Comparison of ENCODE assay signal across 18 cellular contexts in genomic region chr1:101664726-101665125, GRCh38.
DNase-seq lines count a peak whose midpoint lies in the region; ATAC-seq and TF ChIP-seq lines count a peak whose summit lies in the region.
"Had no signal": no experiment of that assay in that cellular context is flagged by ENCODE, and none has a peak within 500 bp of the region (broad histone marks: within the 10 kb centered on the region; RNA-seq: fewer than 3 reads in every experiment).

No MANE protein-coding gene starts in this region.

- intact Hi-C loops in testis (cut with DNase I; ENCODE audit: low total_unique reads): no loop called here
- intact Hi-C loops in stomach (cut with DNase I; ENCODE audit: low total_unique reads): no loop called here

- peak overlapping the region; percentile 17 for H3K27ac Mint-ChIP-seq in activated naive CD4-positive, alpha-beta T cell treated with anti-CD3 and anti-CD28 coated beads, Interleukin-2, amount 10 ng/mL, durations not matched to agents 7 days and 5 days
- H3K27ac Mint-ChIP-seq in activated naive CD4-positive, alpha-beta T cell treated with anti-CD3 and anti-CD28 coated beads, Interleukin-2, amount 50 U/mL, for 72 hours: no peak overlapping the region
- H3K27ac Mint-ChIP-seq in nephron progenitor cell: peak overlapping the region; percentile 11
- H3K27ac Mint-ChIP-seq: B cell; CD4-positive, CD25-positive, alpha-beta regulatory T cell; CD8-positive, alpha-beta memory T cell had no signal

- H3K27ac ChIP-seq in hepatocyte: peak overlapping the region; percentile 86
- H3K27ac ChIP-seq in testis: no peak overlapping the region
- H3K27ac ChIP-seq in stomach: no peak overlapping the region
- H3K27ac ChIP-seq: 22Rv1, BLaER1, C4-2B, GM23248 had no signal

- H3K9me3 ChIP-seq in hepatocyte (ENCODE audit: low read depth) (no peaks in the 10 kb centered on the region), testis (no peaks in the 10 kb centered on the region), stomach (peaks cover 7 to 27% (median 20%) of the 10 kb centered on the region in 4 donors)

- H3K27me3 ChIP-seq in hepatocyte (no peaks in the 10 kb centered on the region), testis (no peaks in the 10 kb centered on the region), stomach (no peaks in the 10 kb centered on the region)
- H3K27me3 ChIP-seq: BLaER1 had no signal

- H3K36me3 ChIP-seq in hepatocyte (replicated peaks; ENCODE audit: insufficient read depth, low read depth) (no peaks in the 10 kb centered on the region), testis (ENCODE audit: low read depth, missing control alignments) (no peaks in the 10 kb centered on the region), stomach (no peaks in the 10 kb centered on the region)
- H3K36me3 ChIP-seq: BLaER1 had no signal

- TF ChIP-seq EP300 in stomach (IDR thresholded peaks at IDR 0.05): no peak

- H2AFZ ChIP-seq in hepatocyte: no peak overlapping the region
- H2AFZ ChIP-seq: GM23248 had no signal

- TF ChIP-seq POLR2A in testis (IDR thresholded peaks at IDR 0.05) (no peak), stomach (IDR thresholded peaks at IDR 0.05) (no peak)

- CTCF ChIA-PET in activated naive CD4-positive, alpha-beta T cell treated with anti-CD3 and anti-CD28 coated beads, Interleukin-2, amount 10 ng/mL, durations not matched to agents 7 days and 5 days (lab: Charles Lee): interaction anchor here (0.9 kb wide), 1 partner anchor 11 kb away, joined by 7 read pairs; no protein-coding TSS in a partner anchor

- no peak for ATAC-seq in activated naive CD4-positive, alpha-beta T cell treated with anti-CD3 and anti-CD28 coated beads, Interleukin-2, amount 50 U/mL, for 72 hours
- ATAC-seq in HG02852 (IDR thresholded peaks at IDR 0.05; ENCODE audit: unreplicated experiment): no peak

- no peaks in the 10 kb centered on the region for H3K27me3 Mint-ChIP-seq in activated naive CD4-positive, alpha-beta T cell treated with anti-CD3 and anti-CD28 coated beads, Interleukin-2, amount 10 ng/mL, durations not matched to agents 7 days and 5 days
- H3K27me3 Mint-ChIP-seq in nephron progenitor cell (ENCODE audit: low read depth, poor library complexity): no peaks in the 10 kb centered on the region
- H3K27me3 Mint-ChIP-seq: B cell; CD4-positive, CD25-positive, alpha-beta regulatory T cell; CD8-positive, alpha-beta memory T cell had no signal

- H3K36me3 Mint-ChIP-seq in activated naive CD4-positive, alpha-beta T cell treated with anti-CD3 and anti-CD28 coated beads, Interleukin-2, amount 10 ng/mL, durations not matched to agents 7 days and 5 days: no peaks in the 10 kb centered on the region
- H3K36me3 Mint-ChIP-seq in activated naive CD4-positive, alpha-beta T cell treated with anti-CD3 and anti-CD28 coated beads, Interleukin-2, amount 50 U/mL, for 72 hours: peaks cover 0 to 7% of the 10 kb centered on the region in 2 donors
- no peaks in the 10 kb centered on the region for H3K36me3 Mint-ChIP-seq in nephron progenitor cell (ENCODE audit: low read depth)
- H3K36me3 Mint-ChIP-seq: CD4-positive, CD25-positive, alpha-beta regulatory T cell had no signal

- H3K9me2 ChIP-seq in hepatocyte (replicated peaks; ENCODE audit: insufficient read depth): no peaks in the 10 kb centered on the region

- H3K4me1 ChIP-seq in hepatocyte (ENCODE audit: insufficient read depth) (no peaks in the 10 kb centered on the region), testis (no peaks in the 10 kb centered on the region), stomach (no peaks in the 10 kb centered on the region)
- H3K4me1 ChIP-seq: BLaER1 had no signal

- WGBS in hepatocyte (ENCODE audit: low lambda C conversion rate, missing lambda C conversion rate): 75% methylated on average over 3 of the region's 3 CpGs
- WGBS in testis, 2 donors: 86 to 90% methylated on average over 3 of the region's 3 CpGs
- WGBS in stomach, 5 donors: 71 to 88% (median 79%) methylated on average over 3 of the region's 3 CpGs

- no peak overlapping the region for H3K4me2 ChIP-seq in hepatocyte
- H3K4me2 ChIP-seq: BLaER1 had no signal

- TF ChIP-seq CTCF in hepatocyte (IDR thresholded peaks at IDR 0.05; ENCODE audit: poor library complexity) (no peak), nephron progenitor cell (IDR thresholded peaks at IDR 0.05) (no peak), testis (IDR thresholded peaks at IDR 0.05) (no peak), stomach (IDR thresholded peaks at IDR 0.05) (no peak)

- H3K79me2 ChIP-seq in hepatocyte: no peaks in the 10 kb centered on the region

- H3K4me3 Mint-ChIP-seq in activated naive CD4-positive, alpha-beta T cell treated with anti-CD3 and anti-CD28 coated beads, Interleukin-2, amount 10 ng/mL, durations not matched to agents 7 days and 5 days: no peak overlapping the region
- no peak overlapping the region for H3K4me3 Mint-ChIP-seq in nephron progenitor cell
- H3K4me3 Mint-ChIP-seq: B cell; CD4-positive, CD25-positive, alpha-beta regulatory T cell; CD8-positive, alpha-beta memory T cell had no signal

- no peaks in the 10 kb centered on the region for H4K20me1 ChIP-seq in hepatocyte (ENCODE audit: insufficient read depth, poor library complexity, severe bottlenecking)
- H4K20me1 ChIP-seq: BLaER1 had no signal

- H3K4me3 ChIP-seq in hepatocyte (no peak overlapping the region), testis (no peak overlapping the region), stomach (no peak overlapping the region)
- H3K4me3 ChIP-seq: BLaER1, GM23248 had no signal

- peaks cover 4% of the 10 kb centered on the region for H3K9me3 Mint-ChIP-seq in activated naive CD4-positive, alpha-beta T cell treated with anti-CD3 and anti-CD28 coated beads, Interleukin-2, amount 10 ng/mL, durations not matched to agents 7 days and 5 days
- H3K9me3 Mint-ChIP-seq in activated naive CD4-positive, alpha-beta T cell treated with anti-CD3 and anti-CD28 coated beads, Interleukin-2, amount 50 U/mL, for 72 hours: peaks cover 6 to 15% of the 10 kb centered on the region in 2 donors
- H3K9me3 Mint-ChIP-seq in nephron progenitor cell: peaks cover 13% of the 10 kb centered on the region

- no peaks in the 10 kb centered on the region for H3K4me1 Mint-ChIP-seq in activated naive CD4-positive, alpha-beta T cell treated with anti-CD3 and anti-CD28 coated beads, Interleukin-2, amount 10 ng/mL, durations not matched to agents 7 days and 5 days
- H3K4me1 Mint-ChIP-seq in nephron progenitor cell: no peaks in the 10 kb centered on the region
- H3K4me1 Mint-ChIP-seq: B cell; CD4-positive, CD25-positive, alpha-beta regulatory T cell; CD8-positive, alpha-beta memory T cell had no signal

- DNase-seq in activated naive CD4-positive, alpha-beta T cell treated with anti-CD3 and anti-CD28 coated beads, Interleukin-2, amount 10 ng/mL, durations not matched to agents 7 days and 5 days: no peak
- DNase-seq in activated naive CD4-positive, alpha-beta T cell treated with anti-CD3 and anti-CD28 coated beads, Interleukin-2, amount 50 U/mL, for 72 hours (ENCODE audit: low spot score in 2 of 2): no peak
- DNase-seq in hepatocyte (ENCODE audit: low spot score) (peak; percentile 59), nephron progenitor cell (no peak), testis (no peak), stomach (no peak)
- DNase-seq: CD4-positive, CD25-positive, alpha-beta regulatory T cell; CD8-positive, alpha-beta memory T cell; DMS 273 treated with DMSO at 0.1 percent for 48 hours; DND-41; GM23248; H7; HCEC 1CT had no signal

Comparison
In these comparisons a context has a peak if more than half of its experiments do, and no peak if none do; other contexts are left out.
1. H3K27ac Mint-ChIP-seq: peak in activated naive CD4-positive, alpha-beta T cell treated with anti-CD3 and anti-CD28 coated beads, Interleukin-2, amount 10 ng/mL, durations not matched to agents 7 days and 5 days (single experiment) and nephron progenitor cell (single experiment); none in activated naive CD4-positive, alpha-beta T cell treated with anti-CD3 and anti-CD28 coated beads, Interleukin-2, amount 50 U/mL, for 72 hours (0 of 2).